ENCODE assay signal across 8 cellular contexts in the genomic region with DNA sequence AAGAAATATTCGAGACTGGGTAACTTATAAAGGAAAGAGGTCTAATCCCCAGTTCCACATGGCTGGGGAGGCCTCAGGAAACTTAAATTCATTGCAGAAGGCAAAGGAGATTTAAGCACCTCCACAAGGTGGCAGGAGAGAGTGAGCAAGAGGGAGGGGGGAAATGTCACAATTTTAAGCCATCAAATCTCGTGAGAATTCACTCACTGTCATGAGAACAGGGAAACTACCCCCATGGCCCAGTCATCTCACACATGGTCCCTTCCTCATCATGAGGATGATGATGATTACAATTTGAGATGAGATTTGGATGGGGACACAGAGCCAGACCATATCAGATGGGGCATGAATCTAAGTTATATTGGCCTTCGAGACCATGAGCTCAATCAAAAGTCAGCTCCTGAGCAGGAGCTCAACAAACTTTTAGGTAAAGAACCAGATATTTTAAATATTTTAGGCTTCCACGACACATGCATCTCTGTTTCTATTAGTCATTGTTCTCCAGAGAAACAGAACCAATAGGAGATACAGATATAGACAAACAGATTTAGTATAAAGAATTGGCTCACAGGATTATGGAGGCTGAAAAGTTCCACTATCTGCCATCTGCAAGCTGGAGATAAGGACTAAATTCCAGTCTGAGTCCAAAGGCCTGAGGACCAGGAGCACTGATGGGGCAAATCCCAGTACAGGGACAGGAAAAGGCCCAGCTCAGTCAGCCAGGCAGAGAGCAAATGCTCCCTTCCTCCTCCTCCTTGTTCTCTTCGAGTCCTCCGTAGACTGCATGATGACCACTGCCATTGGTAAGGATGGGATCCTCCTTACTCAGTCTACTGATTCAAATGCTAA. TPM values are rescaled to one million over a fixed set of nuclear protein-coding genes. Genes with fewer than 3 reads are reported as not detected.
DNase-seq lines count a peak whose midpoint lies in the region; ATAC-seq and TF ChIP-seq lines count a peak whose summit lies in the region.

No MANE protein-coding gene starts in this region.

- no peak for TF ChIP-seq POLR2A in lower leg skin (IDR thresholded peaks at IDR 0.05)

- peaks cover 48% of the 10 kb centered on the region for H3K4me1 Mint-ChIP-seq in activated CD4-positive, alpha-beta T cell treated with anti-CD3 and anti-CD28 coated beads, Interleukin-2, amount 10 ng/mL, durations not matched to agents 24 days and 14 days

- no peak overlapping the region for H3K4me3 ChIP-seq in GM06990 (replicated peaks; ENCODE audit: low read depth, low read length)
- H3K4me3 ChIP-seq in MM.1S (ENCODE audit: low read length) = no peak overlapping the region
- H3K4me3 ChIP-seq in fibroblast of lung (replicated peaks in 1 of 4; ENCODE audit: control extremely low read depth in 1 of 4, insufficient read depth in 1 of 4, low read depth in 3 of 4, low read length in 4 of 4) = no peak overlapping the region
- H3K4me3 ChIP-seq in lower leg skin (ENCODE audit: low read depth, poor library complexity, severe bottlenecking) = no peak overlapping the region

- H3K4me1 ChIP-seq in MM.1S (ENCODE audit: low read length) = peaks cover 6% of the 10 kb centered on the region; the same call in 1 of the 2 replicates
- no peaks in the 10 kb centered on the region for H3K4me1 ChIP-seq in fibroblast of lung (ENCODE audit: control insufficient read depth, extremely low read depth, insufficient read depth, low read length)

- H3K36me3 ChIP-seq in GM06990 (ENCODE audit: control insufficient read depth, insufficient read depth, low read length) (no peaks in the 10 kb centered on the region; the same call in none of the 2 replicates), MM.1S (replicated peaks; ENCODE audit: insufficient read depth, low read length) (no peaks in the 10 kb centered on the region; the same call in 1 of the 2 replicates), fibroblast of lung (ENCODE audit: control insufficient read depth, insufficient read depth, low read length) (no peaks in the 10 kb centered on the region)

- peaks cover 28% of the 10 kb centered on the region for H3K36me3 Mint-ChIP-seq in activated CD4-positive, alpha-beta T cell treated with anti-CD3 and anti-CD28 coated beads, Interleukin-2, amount 10 ng/mL, durations not matched to agents 24 days and 14 days (ENCODE audit: low read depth)

- no peaks in the 10 kb centered on the region for H4K20me1 ChIP-seq in MM.1S (ENCODE audit: insufficient read depth, low read length)
- no peaks in the 10 kb centered on the region for H4K20me1 ChIP-seq in fibroblast of lung (ENCODE audit: control insufficient read depth, extremely low read depth, insufficient read depth, low read length)

- ATAC-seq in GM18520 (IDR thresholded peaks at IDR 0.05; ENCODE audit: unreplicated experiment) (no peak), HG03571 (IDR thresholded peaks at IDR 0.05; ENCODE audit: unreplicated experiment) (no peak)

- H3K27me3 ChIP-seq in GM06990 (replicated peaks; ENCODE audit: control insufficient read depth, insufficient read depth, low read length) = no peaks in the 10 kb centered on the region
- H3K27me3 ChIP-seq in MM.1S (replicated peaks; ENCODE audit: insufficient read depth, low read length) = no peaks in the 10 kb centered on the region
- no peaks in the 10 kb centered on the region for H3K27me3 ChIP-seq in fibroblast of lung (ENCODE audit: control insufficient read depth, insufficient read depth, low read length)

- H3K9me3 ChIP-seq in MM.1S (replicated peaks; ENCODE audit: insufficient read depth, low read length) = no peaks in the 10 kb centered on the region
- no peaks in the 10 kb centered on the region for H3K9me3 ChIP-seq in fibroblast of lung (ENCODE audit: control insufficient read depth, insufficient read depth, low read depth, low read length)

- H3K27me3 Mint-ChIP-seq in activated CD4-positive, alpha-beta T cell treated with anti-CD3 and anti-CD28 coated beads, Interleukin-2, amount 10 ng/mL, durations not matched to agents 24 days and 14 days = no peaks in the 10 kb centered on the region

- no peak overlapping the region for H3K4me3 Mint-ChIP-seq in activated CD4-positive, alpha-beta T cell treated with anti-CD3 and anti-CD28 coated beads, Interleukin-2, amount 10 ng/mL, durations not matched to agents 24 days and 14 days

- H3K27ac Mint-ChIP-seq in activated CD4-positive, alpha-beta T cell treated with anti-CD3 and anti-CD28 coated beads, Interleukin-2, amount 10 ng/mL, durations not matched to agents 24 days and 14 days = peak overlapping the region; percentile 42

- peaks cover 10% of the 10 kb centered on the region; the same call in 1 of the 2 replicates for H3F3A ChIP-seq in MM.1S (ENCODE audit: insufficient read depth, low read length)

- H2AFZ ChIP-seq in MM.1S (ENCODE audit: low read length) (no peak overlapping the region), fibroblast of lung (ENCODE audit: low read length) (no peak overlapping the region)

- no peak overlapping the region for H3K9ac ChIP-seq in MM.1S (ENCODE audit: low read length)
- no peak overlapping the region for H3K9ac ChIP-seq in fibroblast of lung (ENCODE audit: insufficient read depth, low read length)

- no peaks in the 10 kb centered on the region for H3K9me2 ChIP-seq in MM.1S (replicated peaks; ENCODE audit: insufficient read depth, low read length)

- peak; percentile 60 for TF ChIP-seq CTCF in GM06990 (IDR thresholded peaks at IDR 0.05; ENCODE audit: insufficient read depth, low read length, poor library complexity, severe bottlenecking)
- peak; percentile 39 for TF ChIP-seq CTCF in MM.1S (IDR thresholded peaks at IDR 0.05; ENCODE audit: low read length)
- peak; percentile 34 to 59 for TF ChIP-seq CTCF in fibroblast of lung (conservative IDR thresholded peaks at IDR 0.05 in 1 of 2, IDR thresholded peaks at IDR 0.05 in 1 of 2; ENCODE audit: low read depth in 1 of 2, low read length in 2 of 2)
- TF ChIP-seq CTCF in lower leg skin (IDR thresholded peaks at IDR 0.05) = no peak

- H3K79me2 ChIP-seq in MM.1S (ENCODE audit: low read length) = peaks cover 26% of the 10 kb centered on the region
- no peaks in the 10 kb centered on the region for H3K79me2 ChIP-seq in fibroblast of lung (ENCODE audit: control insufficient read depth, insufficient read depth, low read length)

- H3K4me2 ChIP-seq in MM.1S (ENCODE audit: low read depth, low read length) (no peak overlapping the region), fibroblast of lung (ENCODE audit: extremely low read depth, insufficient read depth, low read length) (no peak overlapping the region)

- H3K27ac ChIP-seq in MM.1S (ENCODE audit: low read length) (no peak overlapping the region), fibroblast of lung (ENCODE audit: insufficient read depth, low read length) (no peak overlapping the region)

- no peaks in the 10 kb centered on the region for H3K9me3 Mint-ChIP-seq in activated CD4-positive, alpha-beta T cell treated with anti-CD3 and anti-CD28 coated beads, Interleukin-2, amount 10 ng/mL, durations not matched to agents 24 days and 14 days

- 86 to 87% methylated on average over 6 of the region's 6 CpGs for WGBS in lower leg skin, 2 donors

- DNase-seq in GM06990 (ENCODE audit: extremely low read depth, insufficient read length) (no peak), MM.1S (peak; percentile 7), fibroblast of lung (ENCODE audit: low read depth in 2 of 2) (peak in 1 of 2 donors; percentile 38), lower leg skin (ENCODE audit: low spot score in 2 of 2) (no peak)
- DNase-seq in activated CD4-positive, alpha-beta T cell treated with anti-CD3 and anti-CD28 coated beads, Interleukin-2, amount 10 ng/mL, durations not matched to agents 24 days and 14 days = peak; percentile 88
- peak; percentile 40 to 56 for DNase-seq in stimulated activated CD4-positive, alpha-beta T cell treated with anti-CD3 and anti-CD28 coated beads, Interleukin-15, amount 100 ng/mL, for 48 hours (ENCODE audit: low read depth in 2 of 2)

- intact Hi-C loops in activated CD4-positive, alpha-beta T cell treated with anti-CD3 and anti-CD28 coated beads, Interleukin-2, amount 10 ng/mL, durations not matched to agents 24 days and 14 days (cut with micrococcal nuclease) = loop anchor here (2.0 to 5.0 kb wide), 4 partner anchors 22 to 78 kb away; partner anchors contain the start of gene RPS6KA5
- intact Hi-C loops in lower leg skin (cut with DNase I; ENCODE audit: low total_unique reads) = no loop called here

RNA-seq across cellular contexts. Expression of gene DGLUCY, which starts 24.9 kb away (rescaled TPM):
- 28.1 and 30.1 TPM in 2 replicates for total RNA-seq in activated CD4-positive, alpha-beta T cell treated with anti-CD3 and anti-CD28 coated beads, Interleukin-2, amount 10 ng/mL, durations not matched to agents 24 days and 14 days
- total RNA-seq in fibroblast of lung (41.9 and 62.1 TPM in 2 replicates), lower leg skin (10 to 100 TPM; 27.8 to 65.0 (median 61.3) TPM)
- 26.7 and 33.7 TPM in 2 replicates for polyA plus RNA-seq in fibroblast of lung
- 25.7 and 30.5 TPM in 2 replicates for polyA plus RNA-seq in fibroblast of lung (2012)
- polyA minus RNA-seq in fibroblast of lung (ENCODE audit: low replicate concordance) = 32.5 and 38.9 TPM in 2 replicates

Comparison
In these comparisons a context has a peak if more than half of its experiments do, and no peak if none do; other contexts are left out.
1. DNase-seq: peak in MM.1S (single experiment), activated CD4-positive, alpha-beta T cell treated with anti-CD3 and anti-CD28 coated beads, Interleukin-2, amount 10 ng/mL, durations not matched to agents 24 days and 14 days (single experiment) and stimulated activated CD4-positive, alpha-beta T cell treated with anti-CD3 and anti-CD28 coated beads, Interleukin-15, amount 100 ng/mL, for 48 hours (2 of 2); none in GM06990 (single experiment) and lower leg skin (0 of 2).
2. CTCF ChIP-seq: peak in GM06990 (single experiment), MM.1S (single experiment) and fibroblast of lung (2 of 2); none in lower leg skin (0 of 3).